ENCODE assay signal across 21 cellular contexts in the genomic region with DNA sequence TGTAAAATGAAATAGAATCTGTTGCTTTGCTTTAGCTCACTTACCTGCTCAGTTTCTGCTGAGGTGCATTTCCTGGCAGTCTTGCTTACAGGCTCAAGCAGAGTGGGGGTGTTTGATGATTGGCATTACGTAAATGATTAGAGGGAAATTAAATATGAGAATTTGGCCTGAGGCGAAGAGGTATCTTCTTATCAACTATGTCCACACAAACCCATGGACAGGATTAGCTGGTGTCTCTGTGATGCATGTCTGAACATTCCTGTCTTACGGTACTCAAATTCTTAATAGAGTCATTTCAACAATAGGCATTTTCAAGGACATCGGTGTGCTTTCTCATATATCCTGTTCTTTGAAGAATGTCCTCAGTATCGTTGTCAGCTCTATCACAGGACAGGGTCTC.
DNase-seq lines count a peak whose midpoint lies in the region; ATAC-seq and TF ChIP-seq lines count a peak whose summit lies in the region.
"Had no signal": no experiment of that assay in that cellular context is flagged by ENCODE, and none has a peak within 500 bp of the region (broad histone marks: within the 10 kb centered on the region; RNA-seq: fewer than 3 reads in every experiment).

No MANE protein-coding gene starts in this region.

- peaks cover 39 to 79% (median 53%) of the 10 kb centered on the region in 10 experiments for H3K4me1 ChIP-seq in BLaER1 treated with 17β-estradiol and CSF1 and Interleukin-3, amounts not matched to agents 10 nM and 100 nM
- peaks cover 35 to 64% of the 10 kb centered on the region in 2 donors for H3K4me1 ChIP-seq in gastrocnemius medialis

- TF ChIP-seq CTCF in gastrocnemius medialis (IDR thresholded peaks at IDR 0.05 in 4 of 5, conservative IDR thresholded peaks at IDR 0.05 in 1 of 5), result no peak

- H3K4me2 ChIP-seq in BLaER1 treated with 17β-estradiol and CSF1 and Interleukin-3, amounts not matched to agents 10 nM and 100 nM, result peak overlapping the region in 7 of 11 experiments; percentile 5 to 98 (median 90); a peak in 11 of 22 replicates

- peak overlapping the region in 10 of 11 experiments; percentile 2 to 99 (median 98); a peak in 17 of 22 replicates for H3K27ac ChIP-seq in BLaER1 treated with 17β-estradiol and CSF1 and Interleukin-3, amounts not matched to agents 10 nM and 100 nM
- H3K27ac ChIP-seq in caudate nucleus (ENCODE audit: low read depth, low read length) (peak overlapping the region; percentile 55), gastrocnemius medialis (peak overlapping the region; percentile 13 to 68 (median 29))

- no peaks in the 10 kb centered on the region for H3K9me3 ChIP-seq in BLaER1 treated with 17β-estradiol and CSF1 and Interleukin-3, amounts not matched to agents 10 nM and 100 nM (replicated peaks in 1 of 11)
- no peaks in the 10 kb centered on the region for H3K9me3 ChIP-seq in gastrocnemius medialis

- no peak for TF ChIP-seq POLR2A in gastrocnemius medialis (IDR thresholded peaks at IDR 0.05)

- no peaks in the 10 kb centered on the region; a peak in 2 of 22 replicates for H4K20me1 ChIP-seq in BLaER1 treated with 17β-estradiol and CSF1 and Interleukin-3, amounts not matched to agents 10 nM and 100 nM

- H3K36me3 ChIP-seq in BLaER1 treated with 17β-estradiol and CSF1 and Interleukin-3, amounts not matched to agents 10 nM and 100 nM, result peaks cover 61 to 82% (median 73%) of the 10 kb centered on the region in 11 experiments
- peaks cover 0 to 18% of the 10 kb centered on the region in 2 donors for H3K36me3 ChIP-seq in gastrocnemius medialis

- intact Hi-C loops in gastrocnemius medialis (cut with DNase I; ENCODE audit: low total_unique reads), result loop anchor here (5.0 kb wide), 1 partner anchor 148 kb away; no protein-coding TSS in a partner anchor

- no peak overlapping the region for H3K4me3 ChIP-seq in BLaER1 treated with 17β-estradiol and CSF1 and Interleukin-3, amounts not matched to agents 10 nM and 100 nM
- no peak overlapping the region for H3K4me3 ChIP-seq in gastrocnemius medialis

- ATAC-seq in gastrocnemius medialis (no peak), HG03521 (IDR thresholded peaks at IDR 0.05; ENCODE audit: unreplicated experiment) (no peak)
- ATAC-seq: CD8-positive, alpha-beta T cell had no signal

- in situ Hi-C loops in gastrocnemius medialis (cut with MboI; ENCODE audit: low sequenced_read_pairs in 4 of 4), result no loop called here

- H3K27me3 ChIP-seq in BLaER1 treated with 17β-estradiol and CSF1 and Interleukin-3, amounts not matched to agents 10 nM and 100 nM, result no peaks in the 10 kb centered on the region
- no peaks in the 10 kb centered on the region for H3K27me3 ChIP-seq in gastrocnemius medialis

- H3K9ac ChIP-seq in BLaER1 treated with 17β-estradiol and CSF1 and Interleukin-3, amounts not matched to agents 10 nM and 100 nM, result peak overlapping the region in 3 of 11 experiments; percentile 45 to 94 (median 93); a peak in 6 of 22 replicates

- peak; percentile 12 for DNase-seq in NCI-H146 treated with DMSO at 0.1 percent for 48 hours (lab: John Stamatoyannopoulos, UW; ENCODE audit: unreplicated experiment)
- DNase-seq in caudate nucleus (lab: John Stamatoyannopoulos, UW), result no peak
- no peak for DNase-seq in gastrocnemius medialis
- DNase-seq in stimulated activated CD4-positive, alpha-beta T cell treated with anti-CD3 and anti-CD28 coated beads, Interleukin-4, amount 100 ng/mL, for 4 hours, result no peak
- no peak for DNase-seq in D341Med (ENCODE audit: low spot score)
- DNase-seq: AML-193; C1 segment of cervical spinal cord; CD8-positive, alpha-beta T cell; DMS79 treated with DMSO at 0.1 percent for 48 hours; GF-D8; Karpas-422; NCI-H1092 treated with DMSO at 0.1 percent for 48 hours; NCI-H1436; NCI-H1930; NCI-H2107; NCI-H446 treated with DMSO at 0.1 percent for 48 hours; NCI-H69; RPMI8226; SHP77 had no signal

Comparison
In these comparisons a context has a peak if more than half of its experiments do, and no peak if none do; other contexts are left out.
1. H3K27ac ChIP-seq: peak in every context shown above with its lines; median percentile 98 in BLaER1 treated with 17β-estradiol and CSF1 and Interleukin-3, amounts not matched to agents 10 nM and 100 nM; 55 in caudate nucleus; 29 in gastrocnemius medialis.